ENCODE assay signal across 30 cellular contexts in genomic region chr4:27062256-27062655, GRCh38.
"Had no signal": no experiment of that assay in that cellular context is flagged by ENCODE, and none has a peak within 500 bp of the region (broad histone marks: within the 10 kb centered on the region; RNA-seq: fewer than 3 reads in every experiment).

No MANE protein-coding gene starts in this region.

- H3K27ac Mint-ChIP-seq: immature natural killer cell; naive thymus-derived CD8-positive, alpha-beta T cell; nephron; neural progenitor cell; stimulated activated effector memory CD8-positive, alpha-beta T cell treated with anti-CD3 and anti-CD28 coated beads, Interleukin-12 subunit alpha, Interleukin-12 subunit beta, amount 100 ng/mL, for 72 hours; stimulated activated naive CD8-positive, alpha-beta T cell treated with anti-CD3 and anti-CD28 coated beads, Interleukin-15, Interleukin-2, amounts not matched to agents 100 ng/mL and 50 ng/mL, for 24 hours had no signal

- H3K4me3 Mint-ChIP-seq: immature natural killer cell; naive thymus-derived CD8-positive, alpha-beta T cell; nephron; neural progenitor cell; stimulated activated effector memory CD8-positive, alpha-beta T cell treated with anti-CD3 and anti-CD28 coated beads, Interleukin-12 subunit alpha, Interleukin-12 subunit beta, amount 100 ng/mL, for 72 hours; stimulated activated naive CD8-positive, alpha-beta T cell treated with anti-CD3 and anti-CD28 coated beads, Interleukin-15, Interleukin-2, amounts not matched to agents 100 ng/mL and 50 ng/mL, for 24 hours had no signal

- H3K27me3 ChIP-seq: neural progenitor cell, pancreas, upper lobe of right lung, uterus had no signal

- H3K9me3 ChIP-seq: left lung, lower lobe of right lung, pancreas, prostate gland, suprapubic skin, thoracic aorta, tibial artery, upper lobe of right lung, uterus had no signal

- H3K9me3 Mint-ChIP-seq: immature natural killer cell; naive thymus-derived CD8-positive, alpha-beta T cell; nephron; stimulated activated effector memory CD8-positive, alpha-beta T cell treated with anti-CD3 and anti-CD28 coated beads, Interleukin-12 subunit alpha, Interleukin-12 subunit beta, amount 100 ng/mL, for 72 hours; stimulated activated naive CD8-positive, alpha-beta T cell treated with anti-CD3 and anti-CD28 coated beads, Interleukin-15, Interleukin-2, amounts not matched to agents 100 ng/mL and 50 ng/mL, for 24 hours had no signal

- FAIRE-seq: islet of Langerhans, kidney, pancreas had no signal

- H3K27ac ChIP-seq: left lung, lower lobe of right lung, neural progenitor cell, pancreas, prostate gland, skin epidermis, suprapubic skin, thoracic aorta, tibial artery, upper lobe of right lung, uterus had no signal

- H3K4me1 ChIP-seq: neural progenitor cell, pancreas, prostate gland, suprapubic skin, tibial artery, upper lobe of right lung, uterus had no signal

- ATAC-seq: left colon; left lung; lower lobe of right lung; naive thymus-derived CD8-positive, alpha-beta T cell; pancreas; right cardiac atrium; sciatic nerve; stimulated activated effector memory CD8-positive, alpha-beta T cell treated with anti-CD3 and anti-CD28 coated beads, Interleukin-12 subunit alpha, Interleukin-12 subunit beta, amount 100 ng/mL, for 72 hours; upper lobe of right lung had no signal

- H3K4me2 ChIP-seq: neural progenitor cell had no signal

- DNase-seq: hypothalamus; immature natural killer cell; kidney; left colon; left lung; lower lobe of right lung; mammary epithelial cell; mesenchymal stem cell; naive thymus-derived CD8-positive, alpha-beta T cell; pancreas; posterior cingulate gyrus; retina; right cardiac atrium; stimulated activated CD4-positive, alpha-beta T cell treated with anti-CD3 and anti-CD28 coated beads, Interleukin-12 subunit alpha, Interleukin-12 subunit beta, amount 100 ng/mL, for 4 hours; stimulated activated CD4-positive, alpha-beta T cell treated with anti-CD3 and anti-CD28 coated beads, Interleukin-4, amount 100 ng/mL, for 24 hours; stimulated activated naive CD4-positive, alpha-beta T cell; tibial artery; trophoblast cell; upper lobe of right lung; uterus had no signal

- H3K36me3 ChIP-seq: left lung, lower lobe of right lung, neural progenitor cell, pancreas, prostate gland, suprapubic skin, thoracic aorta, tibial artery, upper lobe of right lung, uterus had no signal

- H3K27me3 Mint-ChIP-seq: stimulated activated naive CD8-positive, alpha-beta T cell treated with anti-CD3 and anti-CD28 coated beads, Interleukin-15, Interleukin-2, amounts not matched to agents 100 ng/mL and 50 ng/mL, for 24 hours had no signal

- H3K4me1 Mint-ChIP-seq: naive thymus-derived CD8-positive, alpha-beta T cell; nephron; neural progenitor cell; stimulated activated effector memory CD8-positive, alpha-beta T cell treated with anti-CD3 and anti-CD28 coated beads, Interleukin-12 subunit alpha, Interleukin-12 subunit beta, amount 100 ng/mL, for 72 hours had no signal

- H3K4me3 ChIP-seq: left lung, lower lobe of right lung, neural progenitor cell, pancreas, prostate gland, skin epidermis, suprapubic skin, thoracic aorta, tibial artery, upper lobe of right lung, uterus had no signal

- H3K36me3 Mint-ChIP-seq: immature natural killer cell; naive thymus-derived CD8-positive, alpha-beta T cell; neural progenitor cell; stimulated activated effector memory CD8-positive, alpha-beta T cell treated with anti-CD3 and anti-CD28 coated beads, Interleukin-12 subunit alpha, Interleukin-12 subunit beta, amount 100 ng/mL, for 72 hours had no signal

- H3K9ac ChIP-seq: neural progenitor cell had no signal
